In genomic region chr6:139590206-139590605, GRCh38 we compare ENCODE assay signal across 16 cellular contexts.
A peak's percentile ranks its signal among the peaks of the same experiment; 100 is the strongest.
DNase-seq lines count a peak whose midpoint lies in the region; ATAC-seq and TF ChIP-seq lines count a peak whose summit lies in the region.
"Had no signal": no experiment of that assay in that cellular context is flagged by ENCODE, and none has a peak within 500 bp of the region (broad histone marks: within the 10 kb centered on the region; RNA-seq: fewer than 3 reads in every experiment).

No MANE protein-coding gene starts in this region.

- no peak overlapping the region for H3K4me2 ChIP-seq in trophoblast cell (ENCODE audit: low read length)

- TF ChIP-seq EP300 in esophagus muscularis mucosa (IDR thresholded peaks at IDR 0.05): no peak

- H3K27me3 ChIP-seq in cardiac muscle cell (no peaks in the 10 kb centered on the region), heart right ventricle (no peaks in the 10 kb centered on the region), esophagus muscularis mucosa (no peaks in the 10 kb centered on the region), trophoblast cell (ENCODE audit: insufficient read depth, low read length) (no peaks in the 10 kb centered on the region)
- H3K27me3 ChIP-seq: vagina had no signal

- no peaks in the 10 kb centered on the region for H3K9me3 ChIP-seq in cardiac muscle cell (ENCODE audit: low read depth)
- no peaks in the 10 kb centered on the region for H3K9me3 ChIP-seq in heart right ventricle
- H3K9me3 ChIP-seq in esophagus muscularis mucosa: no peaks in the 10 kb centered on the region
- no peaks in the 10 kb centered on the region for H3K9me3 ChIP-seq in trophoblast cell (ENCODE audit: insufficient read depth, low read depth, low read length)
- H3K9me3 ChIP-seq: vagina had no signal

- H3K23ac ChIP-seq in trophoblast cell (ENCODE audit: low read length): no peak overlapping the region

- no peak for DNase-seq in cardiac muscle cell (ENCODE audit: low read depth in 1 of 2, low spot score in 1 of 2)
- no peak for DNase-seq in heart right ventricle
- DNase-seq in esophagus muscularis mucosa (ENCODE audit: extremely low spot score): peak; percentile 39
- no peak for DNase-seq in trophoblast cell
- no peak for DNase-seq in NCI-H226
- no peak for DNase-seq in omental fat pad (ENCODE audit: low spot score)
- no peak for DNase-seq in hypothalamus (lab: John Stamatoyannopoulos, UW)
- DNase-seq: activated CD4-positive, alpha-beta T cell treated with anti-CD3 and anti-CD28 coated beads for 36 hours; activated CD8-positive, alpha-beta memory T cell treated with anti-CD3 and anti-CD28 coated beads, Interleukin-2, amount 50 U/mL, for 48 hours; activated naive CD4-positive, alpha-beta T cell treated with anti-CD3 and anti-CD28 coated beads, Interleukin-2, amount 10 ng/mL, durations not matched to agents 7 days and 5 days; GDM1; NCI-H2081 treated with DMSO at 0.1 percent for 48 hours; SIG-M5; stimulated activated CD4-positive, alpha-beta T cell treated with anti-CD3 and anti-CD28 coated beads, Interleukin-4, amount 100 ng/mL, for 4 hours had no signal

- no peak overlapping the region for H2AK5ac ChIP-seq in trophoblast cell (ENCODE audit: low read length)

- no peak overlapping the region for H3K9ac ChIP-seq in trophoblast cell (ENCODE audit: low read length)

- no peak for TF ChIP-seq CTCF in cardiac muscle cell (IDR thresholded peaks at IDR 0.05; ENCODE audit: low read depth, low read length)
- TF ChIP-seq CTCF in heart right ventricle (IDR thresholded peaks at IDR 0.05): no peak
- no peak for TF ChIP-seq CTCF in esophagus muscularis mucosa (IDR thresholded peaks at IDR 0.05)
- no peak for TF ChIP-seq CTCF in omental fat pad (IDR thresholded peaks at IDR 0.05)

- intact Hi-C loops in heart right ventricle (cut with DNase I): loop anchor here in 1 of 10 donors (10.0 kb wide), 1 partner anchor 215 kb away; the partner anchor contains the start of gene CITED2
- intact Hi-C loops in esophagus muscularis mucosa (cut with DNase I): loop anchor here (2.0 to 5.0 kb wide), 2 partner anchors 53 to 215 kb away; partner anchors contain the start of gene CITED2

- no peak overlapping the region for H2BK120ac ChIP-seq in trophoblast cell (ENCODE audit: insufficient read depth, low read length, poor library complexity)

- H3K36me3 ChIP-seq in cardiac muscle cell (no peaks in the 10 kb centered on the region), heart right ventricle (no peaks in the 10 kb centered on the region), esophagus muscularis mucosa (no peaks in the 10 kb centered on the region), trophoblast cell (ENCODE audit: control insufficient read depth in 1 of 2, insufficient read depth in 2 of 2, low read length in 2 of 2) (no peaks in the 10 kb centered on the region)
- H3K36me3 ChIP-seq: vagina had no signal

- H4K8ac ChIP-seq in trophoblast cell (ENCODE audit: low read depth, low read length): no peak overlapping the region

- H3K4ac ChIP-seq in trophoblast cell (ENCODE audit: low read depth, low read length): no peak overlapping the region

- ATAC-seq in heart right ventricle (no peak), HG03520 (IDR thresholded peaks at IDR 0.05; ENCODE audit: unreplicated experiment) (no peak), omental fat pad (ENCODE audit: low FRiP score) (no peak)
- ATAC-seq: activated CD4-positive, alpha-beta T cell treated with anti-CD3 and anti-CD28 coated beads for 36 hours had no signal

- H4K91ac ChIP-seq in trophoblast cell (ENCODE audit: low read depth, low read length): no peak overlapping the region

- H3K27ac ChIP-seq in cardiac muscle cell (peak overlapping the region; percentile 80), heart right ventricle (no peak overlapping the region), esophagus muscularis mucosa (replicated peaks in 1 of 4) (peak overlapping the region; percentile 83 to 86 (median 83)), trophoblast cell (ENCODE audit: low read depth, low read length) (no peak overlapping the region)
- H3K27ac ChIP-seq: vagina had no signal

- peaks cover 6% of the 10 kb centered on the region for H3K79me1 ChIP-seq in trophoblast cell (ENCODE audit: low read length)

- no peak overlapping the region for H2AFZ ChIP-seq in trophoblast cell (ENCODE audit: insufficient read depth, low read length, poor library complexity)

- 98 to 100% methylated on average over 1 of the region's 1 CpG for WGBS in heart right ventricle, 2 donors
- 88% methylated on average over 1 of the region's 1 CpG for WGBS in esophagus muscularis mucosa
- no CpG with 5 or more reads among the region's 1 CpG for WGBS in trophoblast cell (ENCODE audit: extremely low coverage, insufficient coverage, insufficient read length)

- H3K4me3 ChIP-seq in cardiac muscle cell (no peak overlapping the region), heart right ventricle (no peak overlapping the region), esophagus muscularis mucosa (no peak overlapping the region), trophoblast cell (ENCODE audit: low read depth, low read length) (no peak overlapping the region)
- H3K4me3 ChIP-seq: vagina had no signal

- no peak overlapping the region for H3K14ac ChIP-seq in trophoblast cell (ENCODE audit: low read length)

- H3K79me2 ChIP-seq in trophoblast cell (ENCODE audit: control insufficient read depth, insufficient read depth, low read length, poor library complexity): no peaks in the 10 kb centered on the region

- H4K12ac ChIP-seq in trophoblast cell (ENCODE audit: low read depth, low read length): no peak overlapping the region

- TF ChIP-seq POLR2A in esophagus muscularis mucosa (IDR thresholded peaks at IDR 0.05; ENCODE audit: low read depth): no peak

- no peak overlapping the region for H2BK5ac ChIP-seq in trophoblast cell (ENCODE audit: low read depth, low read length, poor library complexity)

- H3K18ac ChIP-seq in trophoblast cell (ENCODE audit: low read length): no peak overlapping the region

- H2BK12ac ChIP-seq in trophoblast cell (ENCODE audit: low read length): peak overlapping the region; percentile 65

- peaks cover 53% of the 10 kb centered on the region for H3K4me1 ChIP-seq in cardiac muscle cell (ENCODE audit: low read depth)
- peaks cover 0 to 35% (median 13%) of the 10 kb centered on the region in 9 donors for H3K4me1 ChIP-seq in heart right ventricle
- peaks cover 35 to 79% (median 71%) of the 10 kb centered on the region in 4 donors for H3K4me1 ChIP-seq in esophagus muscularis mucosa
- peaks cover 2 to 6% of the 10 kb centered on the region in 2 experiments for H3K4me1 ChIP-seq in trophoblast cell (ENCODE audit: control insufficient read depth in 1 of 2, insufficient read depth in 2 of 2, low read length in 2 of 2)

Comparison
In these comparisons a context has a peak if more than half of its experiments do, and no peak if none do; other contexts are left out.
1. H3K27ac ChIP-seq: peak in cardiac muscle cell (single experiment) and esophagus muscularis mucosa (4 of 4); none in heart right ventricle (0 of 10) and trophoblast cell (single experiment).